1 cellular context compared by ENCODE assay signal in the genomic region with DNA sequence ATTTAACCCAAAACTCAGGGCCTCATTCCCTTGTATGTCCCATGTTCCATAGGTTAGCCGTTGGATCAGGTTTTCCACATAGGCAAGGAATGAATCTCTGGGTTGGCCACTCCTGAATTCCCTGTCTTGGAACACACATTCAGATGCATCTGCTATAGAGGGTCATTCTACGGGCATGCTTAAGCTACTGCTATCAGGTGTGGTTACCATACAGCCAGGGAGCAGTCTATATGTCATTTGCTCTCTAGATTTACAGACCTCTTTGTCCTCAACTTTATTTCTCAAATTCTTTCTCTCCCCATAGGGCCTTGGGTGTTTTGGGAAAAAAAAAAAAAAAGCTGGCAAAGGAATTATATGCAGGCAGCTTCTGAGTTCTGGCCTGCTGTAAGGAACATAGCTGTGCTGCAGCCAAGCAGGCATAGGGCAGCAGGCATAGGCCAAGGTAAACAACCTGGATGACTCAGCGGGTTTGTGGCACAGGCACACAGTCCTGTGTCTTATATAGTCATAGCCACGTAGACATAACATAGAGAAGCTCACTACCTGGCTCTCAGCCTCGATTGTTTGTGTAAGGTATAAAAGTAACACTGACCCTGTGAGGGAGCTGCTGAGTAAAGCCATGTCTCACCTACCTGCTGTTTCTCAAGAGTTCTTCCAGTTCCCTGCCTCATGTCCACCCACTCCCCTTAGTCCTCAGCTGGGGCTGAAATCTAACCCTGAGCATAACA.
TF ChIP-seq lines count a peak whose summit lies in the region.

No MANE protein-coding gene starts in this region.

TF ChIP-seq in H1, 55 proteins besides CTCF, POLR2A, EP300 and RAD21:
- TF ChIP-seq, protein P1, sequence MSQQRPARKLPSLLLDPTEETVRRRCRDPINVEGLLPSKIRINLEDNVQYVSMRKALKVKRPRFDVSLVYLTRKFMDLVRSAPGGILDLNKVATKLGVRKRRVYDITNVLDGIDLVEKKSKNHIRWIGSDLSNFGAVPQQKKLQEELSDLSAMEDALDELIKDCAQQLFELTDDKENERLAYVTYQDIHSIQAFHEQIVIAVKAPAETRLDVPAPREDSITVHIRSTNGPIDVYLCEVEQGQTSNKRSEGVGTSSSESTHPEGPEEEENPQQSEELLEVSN (IDR thresholded peaks at IDR 0.05) = no peak
- no peak for TF ChIP-seq SIN3A (conservative IDR thresholded peaks at IDR 0.05 in 1 of 2, IDR thresholded peaks at IDR 0.05 in 1 of 2; ENCODE audit: low read depth in 1 of 2, low read length in 2 of 2)
- TF ChIP-seq JUN (IDR thresholded peaks at IDR 0.05; ENCODE audit: low read depth, low read length) = no peak
- no peak for TF ChIP-seq SP4 (IDR thresholded peaks at IDR 0.05; ENCODE audit: low read length)
- TF ChIP-seq TCF12 (IDR thresholded peaks at IDR 0.05; ENCODE audit: low read depth, low read length) = no peak
- no peak for TF ChIP-seq MAFK (IDR thresholded peaks at IDR 0.05; ENCODE audit: low read depth, low read length)
- no peak for TF ChIP-seq CREB1 (IDR thresholded peaks at IDR 0.05)
- no peak for TF ChIP-seq KDM4A (IDR thresholded peaks at IDR 0.05; ENCODE audit: low read depth, low read length, severe bottlenecking)
- no peak for TF ChIP-seq RNF2 (IDR thresholded peaks at IDR 0.05; ENCODE audit: borderline replicate concordance, low read depth, low read length, missing control alignments, poor library complexity, severe bottlenecking)
